In the genomic region with DNA sequence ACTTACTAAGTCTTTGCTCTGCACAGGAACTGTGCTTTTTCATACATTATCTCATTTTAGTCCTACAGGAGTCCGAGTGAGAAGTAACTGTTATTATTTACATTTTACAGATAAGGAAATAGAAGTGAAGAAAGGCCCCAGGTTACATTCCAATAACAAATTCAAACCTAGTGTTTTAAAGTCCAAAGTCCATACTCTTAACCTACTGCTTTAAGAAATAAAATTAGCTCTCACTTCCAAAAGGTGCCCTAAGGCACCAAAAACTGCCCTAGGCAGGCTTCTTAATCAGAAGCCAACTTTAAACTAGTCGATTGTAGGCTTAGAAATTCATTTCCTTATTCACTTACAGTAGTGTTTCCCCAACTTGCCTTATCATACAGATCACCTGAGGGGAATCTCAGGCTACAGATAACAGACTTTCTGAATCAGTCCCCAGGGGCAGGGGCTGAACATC, we compare ENCODE assay signal across 30 cellular contexts.
DNase-seq lines count a peak whose midpoint lies in the region; ATAC-seq and TF ChIP-seq lines count a peak whose summit lies in the region.
"Had no signal": no experiment of that assay in that cellular context is flagged by ENCODE, and none has a peak within 500 bp of the region (broad histone marks: within the 10 kb centered on the region; RNA-seq: fewer than 3 reads in every experiment).

No MANE protein-coding gene starts in this region.

- CTCF ChIA-PET in Calu3 (lab: Charles Lee): interaction anchor here (0.6 kb wide), 2 partner anchors 452 to 868 kb away, joined by 3 to 6 read pairs; no protein-coding TSS in a partner anchor

- peak; percentile 45 for ATAC-seq in GM21423 (IDR thresholded peaks at IDR 0.05; ENCODE audit: unreplicated experiment)
- peak; percentile 55 for ATAC-seq in left colon
- ATAC-seq: activated naive CD8-positive, alpha-beta T cell treated with anti-CD3 and anti-CD28 coated beads, Interleukin-2, amount 50 U/mL, for 24 hours; esophagus mucosa; left lobe of liver; naive thymus-derived CD4-positive, alpha-beta T cell; Panc1; right cardiac atrium had no signal

- TF ChIP-seq CTCF in Calu3 (IDR thresholded peaks at IDR 0.05; ENCODE audit: unreplicated experiment) (no peak), colonic mucosa (IDR thresholded peaks at IDR 0.05) (no peak)

- intact Hi-C loops in Calu3 (cut with micrococcal nuclease; ENCODE audit: unreplicated experiment) (loop anchor here (5.0 kb wide), 1 partner anchor 76 kb away; no protein-coding TSS in a partner anchor), left colon (cut with DNase I, micrococcal nuclease) (no loop called here), colonic mucosa (cut with DNase I) (no loop called here)

- H3K4me3 ChIP-seq in colonic mucosa: no peak overlapping the region
- H3K4me3 ChIP-seq: BLaER1, SJSA1, thyroid gland had no signal

- no peaks in the 10 kb centered on the region for H3K36me3 ChIP-seq in colonic mucosa
- H3K36me3 ChIP-seq: BLaER1, SJSA1, thyroid gland had no signal

- peak overlapping the region; percentile 50 for H3K27ac Mint-ChIP-seq in Calu3 (ENCODE audit: unreplicated experiment)
- H3K27ac Mint-ChIP-seq: activated naive CD8-positive, alpha-beta T cell treated with anti-CD3 and anti-CD28 coated beads, Interleukin-2, amount 50 U/mL, for 24 hours; IgD-negative memory B cell; naive thymus-derived CD4-positive, alpha-beta T cell; stimulated activated naive CD8-positive, alpha-beta T cell treated with anti-CD3 and anti-CD28 coated beads, Interleukin-15, Interleukin-2, amounts not matched to agents 100 ng/mL and 50 ng/mL, for 24 hours had no signal

- no TSS peak for BruUV-seq in Calu3 (replicated peaks; lab: Mats Ljungman, UMichigan)

- no peak overlapping the region for H3K27ac ChIP-seq in colonic mucosa
- H3K27ac ChIP-seq: BLaER1, SJSA1, thyroid gland had no signal

- H3K9me3 ChIP-seq in colonic mucosa: no peaks in the 10 kb centered on the region
- H3K9me3 ChIP-seq: SJSA1, thyroid gland had no signal

- H3K9me3 Mint-ChIP-seq in Calu3 (ENCODE audit: low read depth, unreplicated experiment): peaks cover 3% of the 10 kb centered on the region
- H3K9me3 Mint-ChIP-seq: activated naive CD8-positive, alpha-beta T cell treated with anti-CD3 and anti-CD28 coated beads, Interleukin-2, amount 50 U/mL, for 24 hours had no signal

- no peaks in the 10 kb centered on the region for H3K4me1 ChIP-seq in colonic mucosa
- H3K4me1 ChIP-seq: BLaER1, SJSA1, thyroid gland had no signal

- H3K36me3 Mint-ChIP-seq in Calu3 (ENCODE audit: insufficient read depth, unreplicated experiment): no peaks in the 10 kb centered on the region
- H3K36me3 Mint-ChIP-seq: IgD-negative memory B cell had no signal

- no peaks in the 10 kb centered on the region for H3K27me3 ChIP-seq in colonic mucosa
- H3K27me3 ChIP-seq: BLaER1, SJSA1, thyroid gland had no signal

- H3K4me3 Mint-ChIP-seq in Calu3 (ENCODE audit: low read depth, unreplicated experiment): no peak overlapping the region
- H3K4me3 Mint-ChIP-seq: activated naive CD8-positive, alpha-beta T cell treated with anti-CD3 and anti-CD28 coated beads, Interleukin-2, amount 50 U/mL, for 24 hours; IgD-negative memory B cell; naive thymus-derived CD4-positive, alpha-beta T cell; stimulated activated naive CD8-positive, alpha-beta T cell treated with anti-CD3 and anti-CD28 coated beads, Interleukin-15, Interleukin-2, amounts not matched to agents 100 ng/mL and 50 ng/mL, for 24 hours had no signal

- H3K27me3 Mint-ChIP-seq in Calu3 (ENCODE audit: unreplicated experiment): no peaks in the 10 kb centered on the region
- H3K27me3 Mint-ChIP-seq: activated naive CD8-positive, alpha-beta T cell treated with anti-CD3 and anti-CD28 coated beads, Interleukin-2, amount 50 U/mL, for 24 hours; IgD-negative memory B cell; stimulated activated naive CD8-positive, alpha-beta T cell treated with anti-CD3 and anti-CD28 coated beads, Interleukin-15, Interleukin-2, amounts not matched to agents 100 ng/mL and 50 ng/mL, for 24 hours had no signal

- H3K9ac ChIP-seq in colonic mucosa (ENCODE audit: low read depth in 2 of 2, low read length in 2 of 2): no peak overlapping the region
- H3K9ac ChIP-seq: BLaER1 had no signal

- peak; percentile 1 for DNase-seq in Calu3
- DNase-seq in LoVo (ENCODE audit: low spot score): peak; percentile 27
- no peak for DNase-seq in left colon
- no peak for DNase-seq in stimulated activated naive CD4-positive, alpha-beta T cell (lab: John Stamatoyannopoulos, UW)
- no peak for DNase-seq in AG08396 (ENCODE audit: low spot score)
- no peak for DNase-seq in colonic mucosa
- DNase-seq in RPMI8226: no peak
- DNase-seq: ACHN; activated gamma-delta T cell treated with Interleukin-2 at 50 U/mL for 16 hours; activated naive CD8-positive, alpha-beta T cell treated with anti-CD3 and anti-CD28 coated beads, Interleukin-2, amount 50 U/mL, for 24 hours; activated T-cell treated with anti-CD3 and anti-CD28 coated beads, Interleukin-2, amount 50 U/mL, for 1 hour; effector CD8-positive, alpha-beta T cell; foreskin melanocyte; H7; mesenchymal stem cell; naive thymus-derived CD4-positive, alpha-beta T cell; NCI-H1105 treated with DMSO at 0.1 percent for 48 hours; NCI-H2081; NCI-H510A; right cardiac atrium; T-helper 1 cell; thyroid gland had no signal

- no peaks in the 10 kb centered on the region for H3K4me1 Mint-ChIP-seq in Calu3 (ENCODE audit: low read depth, unreplicated experiment)
- H3K4me1 Mint-ChIP-seq: activated naive CD8-positive, alpha-beta T cell treated with anti-CD3 and anti-CD28 coated beads, Interleukin-2, amount 50 U/mL, for 24 hours; IgD-negative memory B cell had no signal

Comparison
In these comparisons a context has a peak if more than half of its experiments do, and no peak if none do; other contexts are left out.
1. DNase-seq: peak in Calu3 (single experiment) and LoVo (single experiment); none in left colon (0 of 2), stimulated activated naive CD4-positive, alpha-beta T cell (0 of 6), AG08396 (single experiment), colonic mucosa (single experiment) and RPMI8226 (single experiment).